26 cellular contexts compared by ENCODE assay signal in the genomic region with DNA sequence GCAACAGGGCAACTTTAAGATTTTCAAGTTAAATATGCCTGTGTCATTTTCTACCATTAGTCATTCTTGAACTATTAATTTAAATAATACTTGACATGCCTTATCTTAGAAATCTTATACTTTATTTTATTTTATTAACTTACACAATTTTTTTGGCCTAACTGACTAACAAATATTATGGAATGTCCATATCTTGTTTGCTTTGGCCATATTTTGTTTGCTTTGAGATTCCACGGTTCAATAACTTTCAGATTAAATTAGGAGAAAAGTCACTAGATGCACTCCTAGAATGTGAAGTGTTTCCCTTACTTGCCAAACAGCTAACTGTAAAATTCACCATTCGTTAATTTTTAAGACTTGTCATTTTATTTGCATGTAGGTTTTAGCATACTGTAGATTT.
"Had no signal": no experiment of that assay in that cellular context is flagged by ENCODE, and none has a peak within 500 bp of the region (broad histone marks: within the 10 kb centered on the region; RNA-seq: fewer than 3 reads in every experiment).

No MANE protein-coding gene starts in this region.

- H3K27me3 ChIP-seq: neural progenitor cell, ovary, right lobe of liver, sigmoid colon, stomach, thyroid gland, tibial nerve, upper lobe of left lung, vagina had no signal

- H3K4me2 ChIP-seq: neural progenitor cell had no signal

- H3K9ac ChIP-seq: neural progenitor cell, parathyroid adenoma had no signal

- H3K4me3 ChIP-seq: neural progenitor cell, ovary, prostate gland, right lobe of liver, sigmoid colon, stomach, thoracic aorta, thyroid gland, tibial nerve, upper lobe of left lung, vagina had no signal

- H2AFZ ChIP-seq: neural progenitor cell, parathyroid adenoma had no signal

- ATAC-seq: natural killer cell; right cardiac atrium; right lobe of liver; stimulated activated effector memory CD8-positive, alpha-beta T cell treated with anti-CD3 and anti-CD28 coated beads, Interleukin-12 subunit alpha, Interleukin-12 subunit beta, amount 100 ng/mL, for 72 hours; stimulated activated naive B cell treated with anti-CD40 and anti-IgM and Interleukin-4, amounts not matched to agents 10 μg/mL and 1 μg/mL and 100 μg/mL, for 72 hours had no signal

- H3K79me2 ChIP-seq: parathyroid adenoma had no signal

- H3K9me3 ChIP-seq: ovary, prostate gland, sigmoid colon, stomach, thoracic aorta, thyroid gland, tibial nerve, upper lobe of left lung, vagina had no signal

- H3K27ac ChIP-seq: neural progenitor cell, ovary, parathyroid adenoma, prostate gland, right lobe of liver, sigmoid colon, stomach, thoracic aorta, thyroid gland, tibial nerve, upper lobe of left lung, vagina had no signal

- H3K4me1 ChIP-seq: neural progenitor cell, parathyroid adenoma, prostate gland, right lobe of liver, sigmoid colon, stomach, thyroid gland, tibial nerve, upper lobe of left lung, vagina had no signal

- H3K36me3 ChIP-seq: neural progenitor cell, ovary, prostate gland, right lobe of liver, sigmoid colon, stomach, thoracic aorta, thyroid gland, tibial nerve, upper lobe of left lung, vagina had no signal

- DNase-seq: natural killer cell; occipital lobe; ovary; posterior cingulate gyrus; retina; right cardiac atrium; right lobe of liver; sigmoid colon; small intestine; stimulated activated CD4-positive, alpha-beta T cell treated with anti-CD3 and anti-CD28 coated beads, Interleukin-15, amount 100 ng/mL, for 24 hours; stimulated activated CD4-positive, alpha-beta T cell treated with anti-CD3 and anti-CD28 coated beads, Interleukin-2, amount 100 ng/mL, for 24 hours; stimulated activated CD4-positive, alpha-beta T cell treated with anti-CD3 and anti-CD28 coated beads, Interleukin-2, amount 100 ng/mL, for 48 hours; stimulated activated CD4-positive, alpha-beta T cell treated with anti-CD3 and anti-CD28 coated beads, Interleukin-4, amount 100 ng/mL, for 24 hours; stimulated activated naive B cell treated with anti-CD40 and anti-IgM and Interleukin-4, amounts not matched to agents 10 μg/mL and 1 μg/mL and 100 μg/mL, for 72 hours; stimulated activated naive CD4-positive, alpha-beta T cell treated with Interleukin-2 at 50 U/mL for 16 hours; stomach; thyroid gland; trophoblast cell; upper lobe of left lung had no signal
